In genomic region chr5:175821790-175822211, GRCh38 we compare ENCODE assay signal across 1 cellular context.
TF ChIP-seq lines count a peak whose summit lies in the region.

No MANE protein-coding gene starts in this region.

TF ChIP-seq in GM12878, 131 proteins besides CTCF, POLR2A, EP300 and RAD21 (continued from another document):
- no peak for TF ChIP-seq ZBTB33 (IDR thresholded peaks at IDR 0.05)
- no peak for TF ChIP-seq SIN3A (IDR thresholded peaks at IDR 0.05; ENCODE audit: low read depth, low read length)
